ENCODE assay signal across 2 cellular contexts in genomic region chr19:39345956-39346355, GRCh38.
TF ChIP-seq lines count a peak whose summit lies in the region.

No MANE protein-coding gene starts in this region.

TF ChIP-seq in K562, 482 proteins besides CTCF, POLR2A, EP300 and RAD21:
- TF ChIP-seq PHTF2 (CRISPR knock-in tag; IDR thresholded peaks at IDR 0.05): no peak
- TF ChIP-seq, protein P1, sequence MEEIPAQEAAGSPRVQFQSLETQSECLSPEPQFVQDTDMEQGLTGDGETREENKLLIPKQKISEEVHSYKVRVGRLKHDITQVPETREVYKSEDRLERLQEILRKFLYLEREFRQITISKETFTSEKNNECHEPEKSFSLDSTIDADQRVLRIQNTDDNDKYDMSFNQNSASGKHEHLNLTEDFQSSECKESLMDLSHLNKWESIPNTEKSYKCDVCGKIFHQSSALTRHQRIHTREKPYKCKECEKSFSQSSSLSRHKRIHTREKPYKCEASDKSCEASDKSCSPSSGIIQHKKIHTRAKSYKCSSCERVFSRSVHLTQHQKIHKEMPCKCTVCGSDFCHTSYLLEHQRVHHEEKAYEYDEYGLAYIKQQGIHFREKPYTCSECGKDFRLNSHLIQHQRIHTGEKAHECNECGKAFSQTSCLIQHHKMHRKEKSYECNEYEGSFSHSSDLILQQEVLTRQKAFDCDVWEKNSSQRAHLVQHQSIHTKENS (CRISPR knock-in tag; IDR thresholded peaks at IDR 0.05): no peak
- TF ChIP-seq RREB1 (CRISPR knock-in tag; IDR thresholded peaks at IDR 0.05): no peak
- TF ChIP-seq SRSF3 (IDR thresholded peaks at IDR 0.05; ENCODE audit: insufficient read depth, low read length): no peak
- TF ChIP-seq KDM5B (IDR thresholded peaks at IDR 0.05; ENCODE audit: insufficient replicate concordance, low read depth, low read length): no peak
- no peak for TF ChIP-seq WHSC1 (IDR thresholded peaks at IDR 0.05; ENCODE audit: low read length)
- TF ChIP-seq MTF1 (CRISPR knock-in tag; IDR thresholded peaks at IDR 0.05; ENCODE audit: borderline replicate concordance): no peak
- no peak for TF ChIP-seq NUFIP1 (IDR thresholded peaks at IDR 0.05; ENCODE audit: partially characterized antibody)
- TF ChIP-seq HEY1 (CRISPR knock-in tag; IDR thresholded peaks at IDR 0.05; ENCODE audit: borderline replicate concordance): no peak
- no peak for TF ChIP-seq FIP1L1 (IDR thresholded peaks at IDR 0.05; ENCODE audit: low read depth, low read length, poor library complexity, severe bottlenecking)
- TF ChIP-seq POLR2AphosphoS2 (IDR thresholded peaks at IDR 0.05; ENCODE audit: low read length): no peak
- no peak for TF ChIP-seq RFX1 (IDR thresholded peaks at IDR 0.05)
- no peak for TF ChIP-seq MEIS2 (IDR thresholded peaks at IDR 0.05; ENCODE audit: partially characterized antibody)
- no peak for TF ChIP-seq KAT2B (IDR thresholded peaks at IDR 0.05; ENCODE audit: low read depth, low read length)
- TF ChIP-seq NRF1 (conservative IDR thresholded peaks at IDR 0.05 in 1 of 2, IDR thresholded peaks at IDR 0.05 in 1 of 2): no peak
- TF ChIP-seq LEF1 (IDR thresholded peaks at IDR 0.05): no peak
- TF ChIP-seq, protein P2, sequence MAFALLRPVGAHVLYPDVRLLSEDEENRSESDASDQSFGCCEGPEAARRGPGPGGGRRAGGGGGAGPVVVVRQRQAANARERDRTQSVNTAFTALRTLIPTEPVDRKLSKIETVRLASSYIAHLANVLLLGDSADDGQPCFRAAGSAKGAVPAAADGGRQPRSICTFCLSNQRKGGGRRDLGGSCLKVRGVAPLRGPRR (CRISPR knock-in tag; IDR thresholded peaks at IDR 0.05): no peak

TF ChIP-seq in WTC11, 78 proteins besides CTCF, POLR2A, EP300 and RAD21:
- TF ChIP-seq, protein P3, sequence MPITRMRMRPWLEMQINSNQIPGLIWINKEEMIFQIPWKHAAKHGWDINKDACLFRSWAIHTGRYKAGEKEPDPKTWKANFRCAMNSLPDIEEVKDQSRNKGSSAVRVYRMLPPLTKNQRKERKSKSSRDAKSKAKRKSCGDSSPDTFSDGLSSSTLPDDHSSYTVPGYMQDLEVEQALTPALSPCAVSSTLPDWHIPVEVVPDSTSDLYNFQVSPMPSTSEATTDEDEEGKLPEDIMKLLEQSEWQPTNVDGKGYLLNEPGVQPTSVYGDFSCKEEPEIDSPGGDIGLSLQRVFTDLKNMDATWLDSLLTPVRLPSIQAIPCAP (CRISPR knock-in tag; IDR thresholded peaks at IDR 0.05): no peak
- no peak for TF ChIP-seq JAZF1 (CRISPR knock-in tag; IDR thresholded peaks at IDR 0.05)
- TF ChIP-seq ZNF532 (CRISPR knock-in tag; IDR thresholded peaks at IDR 0.05; ENCODE audit: borderline replicate concordance): no peak
- no peak for TF ChIP-seq RORB (CRISPR knock-in tag; IDR thresholded peaks at IDR 0.05)
- TF ChIP-seq OVOL2 (CRISPR knock-in tag; IDR thresholded peaks at IDR 0.05; ENCODE audit: borderline replicate concordance): no peak
- TF ChIP-seq, protein P4, sequence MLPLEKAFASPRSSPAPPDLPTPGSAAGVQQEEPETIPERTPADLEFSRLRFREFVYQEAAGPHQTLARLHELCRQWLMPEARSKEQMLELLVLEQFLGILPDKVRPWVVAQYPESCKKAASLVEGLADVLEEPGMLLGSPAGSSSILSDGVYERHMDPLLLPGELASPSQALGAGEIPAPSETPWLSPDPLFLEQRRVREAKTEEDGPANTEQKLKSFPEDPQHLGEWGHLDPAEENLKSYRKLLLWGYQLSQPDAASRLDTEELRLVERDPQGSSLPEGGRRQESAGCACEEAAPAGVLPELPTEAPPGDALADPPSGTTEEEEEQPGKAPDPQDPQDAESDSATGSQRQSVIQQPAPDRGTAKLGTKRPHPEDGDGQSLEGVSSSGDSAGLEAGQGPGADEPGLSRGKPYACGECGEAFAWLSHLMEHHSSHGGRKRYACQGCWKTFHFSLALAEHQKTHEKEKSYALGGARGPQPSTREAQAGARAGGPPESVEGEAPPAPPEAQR (CRISPR knock-in tag; IDR thresholded peaks at IDR 0.05): no peak
- TF ChIP-seq ZNF263 (CRISPR knock-in tag; IDR thresholded peaks at IDR 0.05; ENCODE audit: low read depth): no peak
